ENCODE assay signal across 24 cellular contexts in the genomic region with DNA sequence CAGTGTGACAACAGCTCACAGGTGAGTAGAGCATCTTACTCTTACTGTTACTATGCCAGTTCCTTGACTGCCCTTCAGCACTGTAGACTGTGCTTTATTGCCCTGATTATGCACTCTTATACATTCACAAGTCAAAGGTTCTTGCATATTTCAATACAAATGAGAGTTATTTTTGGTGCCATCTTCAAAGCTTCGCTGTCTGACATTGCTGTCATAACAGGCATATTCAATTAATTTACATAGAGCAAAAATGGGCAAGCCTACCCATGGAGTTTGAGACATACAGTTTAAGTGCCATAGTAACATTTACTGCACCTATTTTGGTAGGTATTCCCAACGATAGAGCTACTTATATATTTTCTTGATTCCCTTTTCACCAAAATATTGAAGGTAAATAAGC.
"Had no signal": no experiment of that assay in that cellular context is flagged by ENCODE, and none has a peak within 500 bp of the region (broad histone marks: within the 10 kb centered on the region; RNA-seq: fewer than 3 reads in every experiment).

No MANE protein-coding gene starts in this region.

- DNase-seq: colonic mucosa; cortex of kidney; dermis blood vessel endothelial cell; dorsolateral prefrontal cortex; effector CD4-positive, alpha-beta T cell; effector CD8-positive, alpha-beta T cell; effector memory CD4-positive, alpha-beta T cell; effector memory CD8-positive, alpha-beta T cell; endodermal cell; erythroblast; esophagus squamous epithelium; foreskin fibroblast; foreskin keratinocyte; foreskin melanocyte; gastrocnemius medialis; glutamatergic neuron; head of caudate nucleus; heart left ventricle; heart right ventricle had no signal

- H3K36me3 ChIP-seq: colonic mucosa, esophagus muscularis mucosa, esophagus squamous epithelium, gastrocnemius medialis, gastroesophageal sphincter, heart left ventricle, heart right ventricle had no signal

- H3K27ac ChIP-seq: colonic mucosa, coronary artery, dorsolateral prefrontal cortex, epithelial cell of prostate, esophagus muscularis mucosa, esophagus squamous epithelium, foreskin keratinocyte, gastrocnemius medialis, gastroesophageal sphincter, heart left ventricle, heart right ventricle had no signal

- ATAC-seq: effector memory CD8-positive, alpha-beta T cell; esophagus mucosa; foreskin keratinocyte; gastrocnemius medialis; gastroesophageal sphincter; heart left ventricle; heart right ventricle had no signal

- H3K4me3 ChIP-seq: colonic mucosa, coronary artery, dorsolateral prefrontal cortex, esophagus muscularis mucosa, esophagus squamous epithelium, gastrocnemius medialis, gastroesophageal sphincter, heart left ventricle, heart right ventricle had no signal

- H3K27me3 ChIP-seq: colonic mucosa, dorsolateral prefrontal cortex, esophagus muscularis mucosa, esophagus squamous epithelium, foreskin keratinocyte, gastrocnemius medialis, gastroesophageal sphincter, heart left ventricle, heart right ventricle had no signal

- H3K4me1 ChIP-seq: colonic mucosa, esophagus muscularis mucosa, esophagus squamous epithelium, gastrocnemius medialis, gastroesophageal sphincter, heart left ventricle, heart right ventricle had no signal

- H3K9me3 ChIP-seq: colonic mucosa, esophagus muscularis mucosa, esophagus squamous epithelium, gastrocnemius medialis, gastroesophageal sphincter had no signal
